17 cellular contexts compared by ENCODE assay signal in genomic region chr3:37279858-37280257, GRCh38. TPM values are rescaled to one million over a fixed set of nuclear protein-coding genes. Genes with fewer than 3 reads are reported as not detected.
DNase-seq lines count a peak whose midpoint lies in the region; ATAC-seq, FAIRE-seq and TF ChIP-seq lines count a peak whose summit lies in the region.
"Had no signal": no experiment of that assay in that cellular context is flagged by ENCODE, and none has a peak within 500 bp of the region (broad histone marks: within the 10 kb centered on the region; RNA-seq: fewer than 3 reads in every experiment).

No MANE protein-coding gene starts in this region.

- CTCF ChIA-PET in HepG2 (lab: Yijun Ruan, JAX; ENCODE audit: low intra/inter-chr PET ratio, low total read pairs) = no interaction called here

- WGBS in right lobe of liver (ENCODE audit: insufficient coverage, low coverage, low lambda C conversion rate, missing lambda C conversion rate) = 56% methylated on average over 4 of the region's 4 CpGs
- 99% methylated on average over 4 of the region's 4 CpGs for WGBS in HepG2 (ENCODE audit: low lambda C conversion rate)

- peak; percentile 29 to 45 (median 36) for ATAC-seq in right lobe of liver
- ATAC-seq in HepG2 = no peak
- ATAC-seq: GM23338 had no signal

- peaks cover 0 to 30% (median 7%) of the 10 kb centered on the region in 4 donors for H3K36me3 ChIP-seq in right lobe of liver
- H3K36me3 ChIP-seq in HepG2 (replicated peaks in 1 of 2; ENCODE audit: control insufficient read depth in 1 of 2, insufficient read depth in 2 of 2, low read length in 2 of 2) = peaks cover 21 to 60% of the 10 kb centered on the region in 2 experiments

- H2AFZ ChIP-seq in HepG2 (ENCODE audit: low read length) = no peak overlapping the region
- H2AFZ ChIP-seq: GM23338 had no signal

- no peaks in the 10 kb centered on the region for H3K27me3 Mint-ChIP-seq in osteocyte (ENCODE audit: unreplicated experiment)
- H3K27me3 Mint-ChIP-seq: B cell; CD4-positive, alpha-beta T cell had no signal

- POLR2A ChIA-PET in HepG2 (lab: Yijun Ruan, JAX) = no interaction called here

- H3K27me3 ChIP-seq in right lobe of liver = no peaks in the 10 kb centered on the region
- H3K27me3 ChIP-seq in HepG2 (ENCODE audit: control insufficient read depth in 1 of 2, insufficient read depth in 2 of 2, low read length in 2 of 2) = no peaks in the 10 kb centered on the region

- BruUV-seq in HepG2 (replicated peaks; lab: Mats Ljungman, UMichigan) = no TSS peak

- TF ChIP-seq EP300 in HepG2 (IDR thresholded peaks at IDR 0.05; ENCODE audit: low read depth in 2 of 2, low read length in 2 of 2) (no peak), HepG2 (CRISPR knock-in tag; IDR thresholded peaks at IDR 0.05; ENCODE audit: borderline replicate concordance) (no peak)

- TF ChIP-seq POLR2A in right lobe of liver (IDR thresholded peaks at IDR 0.05) (no peak), HepG2 (IDR thresholded peaks at IDR 0.05; ENCODE audit: insufficient read depth in 1 of 2, low read depth in 2 of 2, low read length in 2 of 2) (no peak)

- no peak overlapping the region for H3K4me3 ChIP-seq in right lobe of liver
- H3K4me3 ChIP-seq in HepG2 (replicated peaks in 1 of 3; ENCODE audit: insufficient read depth in 1 of 3, low read depth in 2 of 3, low read length in 3 of 3) = no peak overlapping the region
- H3K4me3 ChIP-seq in choroid plexus epithelial cell (ENCODE audit: low read depth, low read length) = no peak overlapping the region
- H3K4me3 ChIP-seq: GM23338 had no signal

- H3K9ac ChIP-seq in HepG2 (ENCODE audit: insufficient read depth, low read depth, low read length) = no peak overlapping the region

- H3K79me2 ChIP-seq in HepG2 (ENCODE audit: insufficient read depth, low read length) = peaks cover 8% of the 10 kb centered on the region

- H3K27ac Mint-ChIP-seq in osteocyte (ENCODE audit: unreplicated experiment) = peak overlapping the region; percentile 63
- H3K27ac Mint-ChIP-seq: B cell; CD4-positive, alpha-beta T cell; GM23338 had no signal

- H3K4me1 ChIP-seq in right lobe of liver = no peaks in the 10 kb centered on the region
- H3K4me1 ChIP-seq in HepG2 (ENCODE audit: insufficient read depth, low read length) = no peaks in the 10 kb centered on the region

- no peaks in the 10 kb centered on the region for H4K20me1 ChIP-seq in HepG2 (ENCODE audit: insufficient read depth, low read length)

- H3K9me3 ChIP-seq in right lobe of liver (no peaks in the 10 kb centered on the region), HepG2 (ENCODE audit: low read length) (no peaks in the 10 kb centered on the region)

- in situ Hi-C loops in HepG2 (cut with HindIII; ENCODE audit: extremely low pct_ligation_motif_present, low pct_unique_long_range_greater_than_20kb) = no loop called here

- peaks cover 11% of the 10 kb centered on the region for H3K4me1 Mint-ChIP-seq in osteocyte (ENCODE audit: unreplicated experiment)
- H3K4me1 Mint-ChIP-seq: B cell, GM23338 had no signal

- no peak for FAIRE-seq in HepG2 (lab: Jason Lieb, UNC)
- FAIRE-seq: A204.1, G401.6, GM12892, GM19239 had no signal

- TF ChIP-seq CTCF in right lobe of liver (IDR thresholded peaks at IDR 0.05) (no peak), HepG2 (CRISPR knock-in tag; IDR thresholded peaks at IDR 0.05) (no peak), choroid plexus epithelial cell (conservative IDR thresholded peaks at IDR 0.05; ENCODE audit: low read depth, low read length) (no peak), osteocyte (IDR thresholded peaks at IDR 0.05) (no peak)

- H3K27ac ChIP-seq in right lobe of liver = no peak overlapping the region
- H3K27ac ChIP-seq in HepG2 (ENCODE audit: extremely low read length, insufficient read depth, low read length) = no peak overlapping the region

- H3K36me3 Mint-ChIP-seq in osteocyte (ENCODE audit: unreplicated experiment) = peaks cover 48% of the 10 kb centered on the region

- DNase-seq in right lobe of liver = no peak
- DNase-seq in HepG2 (ENCODE audit: low spot score) = no peak
- DNase-seq in choroid plexus epithelial cell (ENCODE audit: low read depth) = peak; percentile 10
- DNase-seq in glomerular endothelial cell (ENCODE audit: extremely low read depth, low read depth, low spot score) = peak; percentile 55
- no peak for DNase-seq in osteocyte (ENCODE audit: extremely low spot score, unreplicated experiment)
- no peak for DNase-seq in anterior cingulate cortex (lab: John Stamatoyannopoulos, UW)
- no peak for DNase-seq in HuH-7 (ENCODE audit: low spot score)
- no peak for DNase-seq in NCI-H748 treated with DMSO at 0.1 percent for 48 hours (lab: John Stamatoyannopoulos, UW)
- DNase-seq: CD4-positive, alpha-beta T cell; DMS79; H7 had no signal

- intact Hi-C loops in right lobe of liver (cut with DNase I) (no loop called here), HepG2 (cut with micrococcal nuclease; ENCODE audit: unreplicated experiment) (no loop called here)

- H3K9me3 Mint-ChIP-seq in osteocyte (ENCODE audit: unreplicated experiment) = no peaks in the 10 kb centered on the region
- H3K9me3 Mint-ChIP-seq: CD4-positive, alpha-beta T cell; GM23338 had no signal

- no peak for TF ChIP-seq RAD21 in HepG2 (CRISPR knock-in tag; IDR thresholded peaks at IDR 0.05)

- H3K4me2 ChIP-seq in HepG2 (ENCODE audit: low read depth, low read length) = no peak overlapping the region
- H3K4me2 ChIP-seq: GM23338 had no signal

- no peak overlapping the region for H3K4me3 Mint-ChIP-seq in osteocyte (ENCODE audit: unreplicated experiment)
- H3K4me3 Mint-ChIP-seq: B cell; CD4-positive, alpha-beta T cell; GM23338 had no signal

TF ChIP-seq in HepG2, 621 proteins besides CTCF, POLR2A, EP300 and RAD21 (continues in another document):
- TF ChIP-seq ZFYVE20 (CRISPR knock-in tag; IDR thresholded peaks at IDR 0.05; ENCODE audit: borderline replicate concordance, low read depth) (no peak), RBFOX2 (IDR thresholded peaks at IDR 0.05; ENCODE audit: low read depth, low read length) (no peak), IKZF5 (CRISPR knock-in tag; IDR thresholded peaks at IDR 0.05) (no peak), TEAD2 (CRISPR knock-in tag; IDR thresholded peaks at IDR 0.05) (no peak), ZNF703 (CRISPR knock-in tag; IDR thresholded peaks at IDR 0.05; ENCODE audit: borderline replicate concordance) (no peak), NFIB (CRISPR knock-in tag; IDR thresholded peaks at IDR 0.05; ENCODE audit: borderline replicate concordance) (no peak), ZFP36L1 (CRISPR knock-in tag; IDR thresholded peaks at IDR 0.05) (no peak), ZNF382 (CRISPR knock-in tag; IDR thresholded peaks at IDR 0.05; ENCODE audit: borderline replicate concordance) (no peak)

RNA-seq across cellular contexts. Expression of gene GOLGA4, which starts 36.8 kb away (rescaled TPM):
- 10 to 100 TPM; 56.7 to 70.0 (median 62.3) TPM for total RNA-seq in right lobe of liver
- 92.1 and 136 TPM in 2 replicates for total RNA-seq in HepG2 (2016; rRNA removed; fragmentation: Illumina TruSeq; extraction: Trizol)
- 30.4 and 34.1 TPM in 2 replicates for total RNA-seq in HepG2 (2016; cell fraction: cytosol; rRNA removed; fragmentation: Illumina TruSeq; extraction: Trizol; ENCODE audit: low read depth)
- total RNA-seq in HepG2 (2016; cell fraction: insoluble cytoplasmic fraction; rRNA removed; fragmentation: Illumina TruSeq; extraction: Trizol) = 91.2 and 133 TPM in 2 replicates
- total RNA-seq in HepG2 (2016; cell fraction: membrane; rRNA removed; fragmentation: Illumina TruSeq; extraction: Trizol) = 66.7 and 85.3 TPM in 2 replicates
- total RNA-seq in HepG2 (2016; cell fraction: nucleus; rRNA removed; fragmentation: Illumina TruSeq; extraction: Trizol) = 121 and 139 TPM in 2 replicates
- polyA plus RNA-seq in HepG2 (2011; rRNA removed) = 18.4 and 25.7 TPM in 2 replicates
- polyA plus RNA-seq in HepG2 (2011; cell fraction: cytosol; rRNA removed) = 8.0 and 12.9 TPM in 2 replicates
- polyA plus RNA-seq in HepG2 (2011; cell fraction: nucleus; rRNA removed) = 15.2 and 17.6 TPM in 2 replicates
- polyA plus RNA-seq in HepG2 (2012) = 39.9 and 55.4 TPM in 2 replicates
- polyA plus RNA-seq in HepG2 (2016; cell fraction: cytosol; fragmentation: Illumina TruSeq; extraction: Trizol; ENCODE audit: low read depth) = 2.8 and 3.7 TPM in 2 replicates
- polyA plus RNA-seq in HepG2 (2016; cell fraction: insoluble cytoplasmic fraction; fragmentation: Illumina TruSeq; extraction: Trizol; ENCODE audit: low read depth) = 83.2 and 88.8 TPM in 2 replicates
- 12.0 and 14.4 TPM in 2 replicates for polyA plus RNA-seq in HepG2 (2016; cell fraction: membrane; fragmentation: Illumina TruSeq; extraction: Trizol; ENCODE audit: low read depth)
- polyA plus RNA-seq in HepG2 (2016; cell fraction: nucleus; fragmentation: Illumina TruSeq; extraction: Trizol; ENCODE audit: insufficient read depth, low read depth) = 110 and 121 TPM in 2 replicates
- polyA minus RNA-seq in HepG2 (2011; rRNA and poly(A)+ RNA removed; ENCODE audit: low replicate concordance) = 27.8 and 31.8 TPM in 2 replicates
- 44.8 and 48.6 TPM in 2 replicates for polyA minus RNA-seq in HepG2 (2011; cell fraction: cytosol; rRNA and poly(A)+ RNA removed)
- 153 and 159 TPM in 2 replicates for polyA minus RNA-seq in HepG2 (2011; cell fraction: nucleus; rRNA and poly(A)+ RNA removed)
- 45.0 and 55.5 TPM in 2 replicates for total RNA-seq in glomerular endothelial cell
- 55.9 and 62.8 TPM in 2 replicates for total RNA-seq in osteocyte

Comparison
In these comparisons a context has a peak if more than half of its experiments do, and no peak if none do; other contexts are left out.
1. DNase-seq: peak in choroid plexus epithelial cell (single experiment) and glomerular endothelial cell (single experiment); none in right lobe of liver (0 of 3), HepG2 (single experiment), osteocyte (single experiment), anterior cingulate cortex (0 of 58), HuH-7 (single experiment) and NCI-H748 treated with DMSO at 0.1 percent for 48 hours (single experiment).